17 cellular contexts compared by ENCODE assay signal in the genomic region with DNA sequence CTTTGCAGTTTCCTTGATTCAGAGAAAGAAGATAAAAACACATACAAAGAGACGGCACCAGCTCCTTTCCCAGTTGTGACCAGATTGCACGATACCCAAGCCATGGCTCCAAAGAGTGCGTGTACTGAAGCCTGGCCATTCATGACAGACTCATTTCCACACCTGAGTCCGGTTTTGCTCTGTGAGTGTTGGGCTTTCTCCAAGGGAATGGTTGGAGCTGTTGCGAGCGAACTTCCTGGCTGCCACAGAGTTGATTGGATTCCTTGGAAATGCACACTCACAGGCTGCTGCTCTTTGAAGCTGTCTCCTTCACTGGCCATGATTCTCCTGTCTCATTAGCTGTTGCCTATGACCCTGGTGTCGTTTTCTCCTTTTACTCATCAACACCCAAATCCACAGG. TPM values are rescaled to one million over a fixed set of nuclear protein-coding genes. Genes with fewer than 3 reads are reported as not detected.
DNase-seq lines count a peak whose midpoint lies in the region; ATAC-seq, FAIRE-seq and TF ChIP-seq lines count a peak whose summit lies in the region.
"Had no signal": no experiment of that assay in that cellular context is flagged by ENCODE, and none has a peak within 500 bp of the region (broad histone marks: within the 10 kb centered on the region; RNA-seq: fewer than 3 reads in every experiment).

No MANE protein-coding gene starts in this region.

- H3K36me3 ChIP-seq in gastroesophageal sphincter (no peaks in the 10 kb centered on the region), kidney (ENCODE audit: control insufficient read depth in 1 of 2, insufficient read depth in 2 of 2, low read length in 2 of 2) (no peaks in the 10 kb centered on the region)
- H3K36me3 ChIP-seq: sigmoid colon, suprapubic skin had no signal

- no peak for TF ChIP-seq CTCF in gastroesophageal sphincter (IDR thresholded peaks at IDR 0.05)
- no peak for TF ChIP-seq CTCF in kidney (IDR thresholded peaks at IDR 0.05; ENCODE audit: borderline replicate concordance, extremely low read depth, insufficient read depth)

- intact Hi-C loops in sciatic nerve (cut with DNase I) (no loop called here), kidney (cut with DNase I) (no loop called here)

- 26 to 39% methylated on average over 5 to 7 of the region's 7 CpGs for WGBS in gastroesophageal sphincter (ENCODE audit: low coverage in 1 of 2), 2 donors

- H3K9ac ChIP-seq in kidney (ENCODE audit: low read length in 2 of 2): no peak overlapping the region

- TF ChIP-seq POLR2A in gastroesophageal sphincter (IDR thresholded peaks at IDR 0.05): no peak

- no peaks in the 10 kb centered on the region for H3K9me3 ChIP-seq in gastroesophageal sphincter
- H3K9me3 ChIP-seq in kidney (ENCODE audit: control insufficient read depth in 1 of 2, low read length in 2 of 2): no peaks in the 10 kb centered on the region
- H3K9me3 ChIP-seq: sigmoid colon, suprapubic skin had no signal

- H3K27me3 ChIP-seq in gastroesophageal sphincter: no peaks in the 10 kb centered on the region
- H3K27me3 ChIP-seq: sigmoid colon, suprapubic skin had no signal

- no peaks in the 10 kb centered on the region for H3K27me3 Mint-ChIP-seq in T-helper 1 cell treated with Interleukin-12 subunit alpha and Interleukin-12 subunit beta and Interleukin-4 antibody, amounts not matched to agents 30 μg/mL and 1 μg/mL, for 36 hours (ENCODE audit: low read depth)

- no peak overlapping the region for H3K27ac Mint-ChIP-seq in T-helper 1 cell treated with Interleukin-12 subunit alpha and Interleukin-12 subunit beta and Interleukin-4 antibody, amounts not matched to agents 30 μg/mL and 1 μg/mL, for 36 hours

- H3K4me3 ChIP-seq in gastroesophageal sphincter (peak overlapping the region in 1 of 2 donors; percentile 21), kidney (ENCODE audit: low read length in 2 of 2) (peak overlapping the region in 1 of 2 donors; percentile 25)
- H3K4me3 ChIP-seq: suprapubic skin had no signal

- H3K36me3 Mint-ChIP-seq in T-helper 1 cell treated with Interleukin-12 subunit alpha and Interleukin-12 subunit beta and Interleukin-4 antibody, amounts not matched to agents 30 μg/mL and 1 μg/mL, for 36 hours (ENCODE audit: low read depth): peaks cover 11% of the 10 kb centered on the region

- peaks cover 0 to 17% (median 3%) of the 10 kb centered on the region in 3 donors for H3K4me1 ChIP-seq in gastroesophageal sphincter
- no peaks in the 10 kb centered on the region for H3K4me1 ChIP-seq in kidney (ENCODE audit: control insufficient read depth in 1 of 2, insufficient read depth in 1 of 2, low read depth in 1 of 2, low read length in 2 of 2)
- H3K4me1 ChIP-seq: suprapubic skin had no signal

- TF ChIP-seq EP300 in gastroesophageal sphincter (IDR thresholded peaks at IDR 0.05): no peak

- no peak for DNase-seq in T-helper 1 cell
- DNase-seq in UCSD-AML1 (lab: John Stamatoyannopoulos, UW; ENCODE audit: unreplicated experiment): peak; percentile 33
- DNase-seq in sciatic nerve (ENCODE audit: low spot score): no peak
- DNase-seq in kidney: no peak
- no peak for DNase-seq in SK-N-DZ (ENCODE audit: low spot score)
- DNase-seq in NCI-H524 treated with DMSO at 0.1 percent for 48 hours (lab: John Stamatoyannopoulos, UW): no peak
- DNase-seq: COR-L47, foreskin melanocyte, NCI-H1417 treated with DMSO at 0.1 percent for 48 hours, NCI-H446, RPMI8226, sigmoid colon had no signal

- H3K4me1 Mint-ChIP-seq in T-helper 1 cell treated with Interleukin-12 subunit alpha and Interleukin-12 subunit beta and Interleukin-4 antibody, amounts not matched to agents 30 μg/mL and 1 μg/mL, for 36 hours (ENCODE audit: low read depth): peaks cover 42% of the 10 kb centered on the region

- no peak for ATAC-seq in gastroesophageal sphincter
- ATAC-seq in sciatic nerve: peak; percentile 42
- ATAC-seq: HepG2 had no signal

- H3K27ac ChIP-seq in gastroesophageal sphincter: peak overlapping the region in 3 of 4 donors; percentile 3 to 50 (median 22)
- no peak overlapping the region for H3K27ac ChIP-seq in kidney (ENCODE audit: low read depth in 2 of 2, low read length in 2 of 2)
- H3K27ac ChIP-seq: 22Rv1, sigmoid colon, suprapubic skin had no signal

- peak overlapping the region; percentile 60 for H3K4me3 Mint-ChIP-seq in T-helper 1 cell treated with Interleukin-12 subunit alpha and Interleukin-12 subunit beta and Interleukin-4 antibody, amounts not matched to agents 30 μg/mL and 1 μg/mL, for 36 hours

- H3K9me3 Mint-ChIP-seq in T-helper 1 cell treated with Interleukin-12 subunit alpha and Interleukin-12 subunit beta and Interleukin-4 antibody, amounts not matched to agents 30 μg/mL and 1 μg/mL, for 36 hours: peaks cover 14% of the 10 kb centered on the region

- no peak for FAIRE-seq in kidney (lab: Jason Lieb, UNC)
- FAIRE-seq: HepG2 had no signal

RNA-seq across cellular contexts. Expression of gene BBS12, which starts 44.0 kb away (rescaled TPM):
- total RNA-seq in gastroesophageal sphincter (1 to 10 TPM; 4.7 to 7.3 (median 5.9) TPM), sciatic nerve (4.2 TPM), kidney (9.9 TPM)
- polyA plus RNA-seq in kidney (ENCODE audit: insufficient read depth, low read depth, low replicate concordance): 8.3 TPM
- polyA plus RNA-seq in SK-N-DZ (2014; cell fraction: cytosol; rRNA removed): 0.95 and 1.6 TPM in 2 replicates
- polyA plus RNA-seq in SK-N-DZ (2014; cell fraction: nucleus; rRNA removed): 0.46 and 1.3 TPM in 2 replicates

Comparison
In these comparisons a context has a peak if more than half of its experiments do, and no peak if none do; other contexts are left out.
1. H3K27ac ChIP-seq: peak in gastroesophageal sphincter (3 of 4); none in kidney (0 of 2).